ENCODE assay signal across 8 cellular contexts in genomic region chr3:15601046-15601398, GRCh38. TPM values are rescaled to one million over a fixed set of nuclear protein-coding genes. Genes with fewer than 3 reads are reported as not detected.
A peak's percentile ranks its signal among the peaks of the same experiment; 100 is the strongest.
DNase-seq lines count a peak whose midpoint lies in the region; ATAC-seq and TF ChIP-seq lines count a peak whose summit lies in the region.

No MANE protein-coding gene starts in this region.

- TF ChIP-seq POLR2A in uterus (IDR thresholded peaks at IDR 0.05), result no peak

- ATAC-seq in HG03442 (IDR thresholded peaks at IDR 0.05; ENCODE audit: unreplicated experiment), result peak; percentile 3
- peak; percentile 20 to 32 for ATAC-seq in lower lobe of right lung

- H3K4me1 Mint-ChIP-seq in activated naive CD4-positive, alpha-beta T cell treated with anti-CD3 and anti-CD28 coated beads, Interleukin-2, amount 10 ng/mL, durations not matched to agents 7 days and 5 days, result peaks cover 33% of the 10 kb centered on the region
- peaks cover 47% of the 10 kb centered on the region for H3K4me1 Mint-ChIP-seq in brain

- peaks cover 4% of the 10 kb centered on the region for H3K9me3 Mint-ChIP-seq in activated naive CD4-positive, alpha-beta T cell treated with anti-CD3 and anti-CD28 coated beads, Interleukin-2, amount 10 ng/mL, durations not matched to agents 7 days and 5 days
- peaks cover 3 to 16% (median 10%) of the 10 kb centered on the region in 5 experiments for H3K9me3 Mint-ChIP-seq in brain

- H3K4me1 ChIP-seq in lower lobe of right lung, result peaks cover 20% of the 10 kb centered on the region
- peaks cover 0 to 5% of the 10 kb centered on the region in 2 donors for H3K4me1 ChIP-seq in uterus

- intact Hi-C loops in lower lobe of right lung (cut with DNase I) (no loop called here), uterus (cut with DNase I; ENCODE audit: low total_unique reads) (no loop called here)

- CTCF ChIA-PET in activated naive CD4-positive, alpha-beta T cell treated with anti-CD3 and anti-CD28 coated beads, Interleukin-2, amount 10 ng/mL, durations not matched to agents 7 days and 5 days (lab: Charles Lee), result interaction anchor here (0.9 to 1.1 kb wide), 2 partner anchors 13 to 46 kb away, joined by 3 read pairs; no protein-coding TSS in a partner anchor

- no peak for DNase-seq in activated naive CD4-positive, alpha-beta T cell treated with anti-CD3 and anti-CD28 coated beads, Interleukin-2, amount 10 ng/mL, durations not matched to agents 7 days and 5 days
- no peak for DNase-seq in activated naive CD4-positive, alpha-beta T cell treated with Interleukin-2 at 50 U/mL for 16 hours
- no peak for DNase-seq in lower lobe of right lung
- DNase-seq in uterus, result no peak
- no peak for DNase-seq in NCI-H2171 (lab: John Stamatoyannopoulos, UW)
- no peak for DNase-seq in ureter (ENCODE audit: low spot score)

- no peaks in the 10 kb centered on the region for H3K27me3 Mint-ChIP-seq in activated naive CD4-positive, alpha-beta T cell treated with anti-CD3 and anti-CD28 coated beads, Interleukin-2, amount 10 ng/mL, durations not matched to agents 7 days and 5 days
- H3K27me3 Mint-ChIP-seq in brain, result peaks cover 19% of the 10 kb centered on the region

- H3K36me3 Mint-ChIP-seq in activated naive CD4-positive, alpha-beta T cell treated with anti-CD3 and anti-CD28 coated beads, Interleukin-2, amount 10 ng/mL, durations not matched to agents 7 days and 5 days, result peaks cover 42% of the 10 kb centered on the region
- H3K36me3 Mint-ChIP-seq in brain, result peaks cover 62% of the 10 kb centered on the region

- H3K36me3 ChIP-seq in lower lobe of right lung (peaks cover 32% of the 10 kb centered on the region), uterus (no peaks in the 10 kb centered on the region)

- H3K9me3 ChIP-seq in lower lobe of right lung (no peaks in the 10 kb centered on the region), uterus (no peaks in the 10 kb centered on the region)

- peak in 1 of 2 experiments; percentile 17 for TF ChIP-seq CTCF in brain (conservative IDR thresholded peaks at IDR 0.05)
- TF ChIP-seq CTCF in lower lobe of right lung (IDR thresholded peaks at IDR 0.05), result no peak
- no peak for TF ChIP-seq CTCF in uterus (IDR thresholded peaks at IDR 0.05)

- peak overlapping the region; percentile 99 for H3K4me3 Mint-ChIP-seq in activated naive CD4-positive, alpha-beta T cell treated with anti-CD3 and anti-CD28 coated beads, Interleukin-2, amount 10 ng/mL, durations not matched to agents 7 days and 5 days
- H3K4me3 Mint-ChIP-seq in brain, result peak overlapping the region; percentile 100

- H3K4me3 ChIP-seq in lower lobe of right lung (peak overlapping the region; percentile 74), uterus (peak overlapping the region; percentile 75 to 82)

- H3K27ac ChIP-seq in lower lobe of right lung (peak overlapping the region; percentile 88), uterus (peak overlapping the region; percentile 88 to 90)

- no peaks in the 10 kb centered on the region for H3K27me3 ChIP-seq in lower lobe of right lung (ENCODE audit: low read depth)
- no peaks in the 10 kb centered on the region for H3K27me3 ChIP-seq in uterus

- H3K27ac Mint-ChIP-seq in activated naive CD4-positive, alpha-beta T cell treated with anti-CD3 and anti-CD28 coated beads, Interleukin-2, amount 10 ng/mL, durations not matched to agents 7 days and 5 days, result peak overlapping the region; percentile 98
- peak overlapping the region; percentile 95 to 100 (median 99) for H3K27ac Mint-ChIP-seq in brain

RNA-seq across cellular contexts. Expression of gene HACL1, which starts 0.3 kb away (rescaled TPM):
- 10.7 TPM for polyA plus RNA-seq in brain (ENCODE audit: insufficient read depth, low read depth, low replicate concordance)
- total RNA-seq in lower lobe of right lung, result 21.2 TPM
- total RNA-seq in uterus, result 10 to 100 TPM; 18.5 to 93.0 (median 25.7) TPM
- total RNA-seq in ureter, result 35.0 TPM

RNA-seq across cellular contexts. Expression of gene BTD, which starts 0.5 kb away (rescaled TPM):
- polyA plus RNA-seq in brain (ENCODE audit: insufficient read depth, low read depth, low replicate concordance), result 16.5 TPM
- total RNA-seq in lower lobe of right lung (24.2 TPM), uterus (10 to 100 TPM in 3 of 4 donors, 1 to 10 TPM in 1; 6.5 to 31.3 (median 21.5) TPM), ureter (20.8 TPM)
